8 cellular contexts compared by ENCODE assay signal in the genomic region with DNA sequence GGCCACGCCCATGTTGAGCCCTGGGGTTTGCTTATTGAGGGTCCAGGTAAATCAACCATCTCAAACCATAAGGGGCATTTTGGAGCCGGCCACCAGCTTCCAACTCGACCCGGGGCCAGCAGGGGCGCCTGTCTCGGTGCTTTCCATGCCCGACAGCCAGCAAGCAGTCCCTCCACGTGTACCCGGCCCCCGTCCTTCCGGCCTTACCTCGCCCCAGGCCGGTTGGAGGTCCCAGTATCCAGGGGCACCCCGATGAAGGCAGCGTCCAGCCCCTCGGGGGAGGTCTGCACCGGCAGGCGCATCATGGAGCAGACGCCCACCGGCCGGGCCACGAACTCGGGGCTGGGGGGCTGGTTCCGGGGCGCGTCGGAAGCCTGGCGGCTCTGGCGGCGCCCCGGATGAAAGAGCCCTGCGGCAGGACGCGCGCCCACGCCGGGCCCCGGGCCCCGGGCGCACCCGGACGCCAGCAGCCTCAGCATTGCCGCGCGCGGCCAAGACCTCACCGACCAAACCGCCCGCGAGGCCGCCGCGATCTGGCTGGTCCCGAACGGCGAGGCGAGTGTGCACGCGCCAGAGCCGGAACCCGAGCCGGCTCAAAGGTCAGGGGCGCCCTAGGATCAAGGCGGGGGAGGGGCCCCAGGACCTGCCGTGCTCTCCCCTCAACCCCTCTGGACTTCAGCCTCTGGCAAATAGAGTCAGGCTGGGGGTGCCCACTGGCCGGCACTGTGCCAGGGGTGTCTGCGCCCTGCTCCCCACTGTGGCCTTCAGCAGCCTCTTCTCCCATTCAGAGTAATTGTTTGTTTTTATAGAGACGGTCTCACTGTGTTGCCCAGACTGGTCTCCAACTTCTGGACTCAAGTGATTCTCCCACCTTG. TPM values are rescaled to one million over a fixed set of nuclear protein-coding genes. Genes with fewer than 3 reads are reported as not detected.
A peak's percentile ranks its signal among the peaks of the same experiment; 100 is the strongest.
DNase-seq lines count a peak whose midpoint lies in the region; ATAC-seq, FAIRE-seq and TF ChIP-seq lines count a peak whose summit lies in the region.

A gene with protein sequence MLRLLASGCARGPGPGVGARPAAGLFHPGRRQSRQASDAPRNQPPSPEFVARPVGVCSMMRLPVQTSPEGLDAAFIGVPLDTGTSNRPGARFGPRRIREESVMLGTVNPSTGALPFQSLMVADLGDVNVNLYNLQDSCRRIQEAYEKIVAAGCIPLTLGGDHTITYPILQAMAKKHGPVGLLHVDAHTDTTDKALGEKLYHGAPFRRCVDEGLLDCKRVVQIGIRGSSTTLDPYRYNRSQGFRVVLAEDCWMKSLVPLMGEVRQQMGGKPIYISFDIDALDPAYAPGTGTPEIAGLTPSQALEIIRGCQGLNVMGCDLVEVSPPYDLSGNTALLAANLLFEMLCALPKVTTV (minus strand): TSS at position 563 of the 875 bp plus-strand sequence. CDS start 84 bp downstream, at position 479.

- TF ChIP-seq POLR2A in GM12878 (IDR thresholded peaks at IDR 0.05; ENCODE audit: low read depth, low read length), result peak; percentile 71

- in situ Hi-C loops in GM13976 (cut with MboI; ENCODE audit: low sequenced_read_pairs, unreplicated experiment) (no loop called here), GM12878 (cut with MboI) (no loop called here)

- TF ChIP-seq RAD21 in GM12878 (IDR thresholded peaks at IDR 0.05; ENCODE audit: insufficient read depth, low read depth, low read length), result no peak

- no peaks in the 10 kb centered on the region; the same call in 2 of the 3 replicates for H3K9me3 ChIP-seq in GM12878 (replicated peaks; ENCODE audit: control insufficient read depth, insufficient read depth, low read length)
- no peaks in the 10 kb centered on the region for H3K9me3 ChIP-seq in kidney (ENCODE audit: control insufficient read depth in 1 of 2, low read length in 2 of 2)

- 8% methylated on average over 45 of the region's 68 CpGs for WGBS in GM12878 (ENCODE audit: insufficient coverage, insufficient replicate concordance, low lambda C conversion rate, missing lambda C conversion rate)

- DNase-seq in GM13976 (ENCODE audit: low spot score) (peak; percentile 87), GM12878 (ENCODE audit: low read depth, low spot score) (no peak), kidney (peak; percentile 83), cerebellar cortex (ENCODE audit: low spot score) (no peak)
- peak; percentile 57 to 62 for DNase-seq in stimulated activated CD4-positive, alpha-beta T cell treated with anti-CD3 and anti-CD28 coated beads, Interleukin-4, amount 100 ng/mL, for 4 hours

- BruUV-seq in GM12878 (replicated peaks; lab: Mats Ljungman, UMichigan), result TSS peak; percentile 77

- CTCF ChIA-PET in GM12878 (lab: Yijun Ruan, JAX), result interaction anchor here (0.9 to 1.1 kb wide), 2 partner anchors 9 to 54 kb away, joined by 3 read pairs; no protein-coding TSS in a partner anchor

- H3K36me3 ChIP-seq in GM12878 (ENCODE audit: control insufficient read depth in 2 of 2, insufficient read depth in 2 of 2, low read length in 1 of 2) (no peaks in the 10 kb centered on the region), kidney (ENCODE audit: control insufficient read depth in 1 of 2, insufficient read depth in 2 of 2, low read length in 2 of 2) (no peaks in the 10 kb centered on the region)

- H3K27me3 ChIP-seq in GM12878 (replicated peaks in 1 of 2; ENCODE audit: control insufficient read depth in 2 of 2, insufficient read depth in 2 of 2, low read length in 1 of 2), result no peaks in the 10 kb centered on the region

- SMC1A ChIA-PET in GM12878 (lab: Charles Lee; ENCODE audit: uncharacterized antibody, unreplicated experiment), result interaction anchor here (0.8 kb wide), 1 partner anchor 15 kb away, joined by 3 read pairs; no protein-coding TSS in a partner anchor

- POLR2A ChIA-PET in GM12878 (lab: Charles Lee), result interaction anchor here (0.7 to 1.0 kb wide), 2 partner anchors 13 to 34 kb away, joined by 3 read pairs; no protein-coding TSS in a partner anchor

- H3K4me3 ChIP-seq in GM12878, result peak within 1 kb of the TSS; percentile 68
- H3K4me3 ChIP-seq in kidney (ENCODE audit: low read length in 2 of 2), result peak within 1 kb of the TSS; percentile 45 to 63

- FAIRE-seq in GM12878 (lab: Jason Lieb, UNC) (no peak), kidney (lab: Jason Lieb, UNC) (no peak)

- no peaks in the 10 kb centered on the region for H4K20me1 ChIP-seq in GM12878 (ENCODE audit: control insufficient read depth, insufficient read depth)

- RAD21 ChIA-PET in GM12878 (lab: Charles Lee; ENCODE audit: unreplicated experiment), result no interaction called here

- H2AFZ ChIP-seq in GM12878 (ENCODE audit: control insufficient read depth, low read depth, low read length), result peak within 1 kb of the TSS; percentile 69

- TF ChIP-seq CTCF in GM13976 (IDR thresholded peaks at IDR 0.05; ENCODE audit: borderline replicate concordance, control extremely low read depth, extremely low read depth, insufficient read depth, missing control alignments) (peak; percentile 27), GM12878 (IDR thresholded peaks at IDR 0.05 in 2 of 3, conservative IDR thresholded peaks at IDR 0.05 in 1 of 3; ENCODE audit: control insufficient read depth in 2 of 3, extremely low read depth in 1 of 3, insufficient read depth in 1 of 3, low read depth in 3 of 3, low read length in 3 of 3) (peak; percentile 18 to 42 (median 39); a peak in 4 of 6 replicates), kidney (IDR thresholded peaks at IDR 0.05; ENCODE audit: borderline replicate concordance, extremely low read depth, insufficient read depth) (no peak)

- TF ChIP-seq EP300 in GM12878 (IDR thresholded peaks at IDR 0.05; ENCODE audit: borderline replicate concordance in 1 of 2, control insufficient read depth in 1 of 2, low read depth in 2 of 2, low read length in 2 of 2), result no peak

- peak within 1 kb of the TSS; percentile 80; the same call in 1 of the 2 replicates for H3K4me2 ChIP-seq in GM12878 (ENCODE audit: control insufficient read depth, insufficient read depth)

- H3K9ac ChIP-seq in GM12878 (ENCODE audit: control insufficient read depth, insufficient read depth, low read length), result peak within 1 kb of the TSS; percentile 62; the same call in 1 of the 2 replicates
- H3K9ac ChIP-seq in kidney (ENCODE audit: low read length in 2 of 2), result peak within 1 kb of the TSS in 1 of 2 donors; percentile 65

- no peak within 1 kb of the TSS for H3K27ac ChIP-seq in GM12878 (ENCODE audit: control insufficient read depth, insufficient read depth)
- peak within 1 kb of the TSS; percentile 28 to 57 for H3K27ac ChIP-seq in kidney (ENCODE audit: low read depth in 2 of 2, low read length in 2 of 2)

- ATAC-seq in HG03135 (IDR thresholded peaks at IDR 0.05; ENCODE audit: unreplicated experiment) (peak; percentile 59), GM12878 (peak; percentile 87), GM18861 (IDR thresholded peaks at IDR 0.05; ENCODE audit: unreplicated experiment) (no peak)

- H3K79me2 ChIP-seq in GM12878 (ENCODE audit: control insufficient read depth, insufficient read depth, low read length), result no peaks in the 10 kb centered on the region

- H3K4me1 ChIP-seq in GM12878 (ENCODE audit: control insufficient read depth, insufficient read depth, low read length), result peaks cover 7% of the 10 kb centered on the region
- peaks cover 0 to 1% of the 10 kb centered on the region in 2 donors for H3K4me1 ChIP-seq in kidney (ENCODE audit: control insufficient read depth in 1 of 2, insufficient read depth in 1 of 2, low read depth in 1 of 2, low read length in 2 of 2)

- intact Hi-C loops in T-helper 2 cell treated with Interferon-gamma antibody and Interleukin-4, amounts not matched to agents 100 ng/mL and 5 ng/mL, for 36 hours (cut with micrococcal nuclease), result loop anchor here (2.0 kb wide), 1 partner anchor 32 kb away; a partner anchor contains a TSS
- intact Hi-C loops in GM12878 (cut with micrococcal nuclease; ENCODE audit: unreplicated experiment), result no loop called here
- intact Hi-C loops in kidney (cut with DNase I), result no loop called here

RNA-seq across cellular contexts. Expression of the gene that starts here (rescaled TPM):
- total RNA-seq in T-helper 2 cell treated with Interferon-gamma antibody and Interleukin-4, amounts not matched to agents 100 ng/mL and 5 ng/mL, for 36 hours, result 20.2 and 20.4 TPM in 2 replicates
- total RNA-seq in GM12878 (2013; cell fraction: nucleolus; rRNA removed), result 2.2 and 2.5 TPM in 2 replicates
- total RNA-seq in GM12878 (2014; rRNA removed) (7.0 and 7.9 TPM in 2 replicates), GM12878 (2014; rRNA removed; fragmentation: Illumina TruSeq; extraction: Trizol) (5.0 and 5.3 TPM in 2 replicates), GM12878 (2021) (6.9 and 7.4 TPM in 2 replicates), kidney (6.2 TPM)
- polyA plus RNA-seq in GM12878 (2011; ENCODE audit: low read depth), result 1.6 TPM
- polyA plus RNA-seq in GM12878 (2011; rRNA removed) (1.4 and 1.5 TPM in 2 replicates), GM12878 (2014; fragmentation: Illumina TruSeq; extraction: Trizol) (3.5 and 4.7 TPM in 2 replicates), GM12878 (2014; fragmentation: Nextera tagmentation; extraction: Ambion mirVana) (1 to 10 TPM in 1 of 2 experiments, under 1 TPM in 1; 0.47 to 1.6 TPM), GM12878 (2014; rRNA removed) (5.7 and 6.0 TPM in 2 replicates), GM12878 (2016; fragmentation: Nextera tagmentation; extraction: Ambion mirVana) (1 to 10 TPM; 3.6 to 4.7 TPM), kidney (ENCODE audit: insufficient read depth, low read depth, low replicate concordance) (119 TPM)
- polyA plus RNA-seq in GM12878 (2011; cell fraction: cytosol; rRNA removed), result 1.5 TPM in 2 replicates
- 0.45 and 0.57 TPM in 2 replicates for polyA plus RNA-seq in GM12878 (2011; cell fraction: nucleus; rRNA removed)
- 2.0 and 2.3 TPM in 2 replicates for polyA plus RNA-seq in GM12878 (2012)
- polyA minus RNA-seq in GM12878 (2011; rRNA and poly(A)+ RNA removed), result 1.2 and 1.3 TPM in 2 replicates
- polyA minus RNA-seq in GM12878 (2011; cell fraction: cytosol; rRNA and poly(A)+ RNA removed), result 1.5 and 1.7 TPM in 2 replicates
- polyA minus RNA-seq in GM12878 (2011; cell fraction: nucleus; rRNA and poly(A)+ RNA removed), result 0.24 and 0.38 TPM in 2 replicates

Comparison
In these comparisons a context has a peak if more than half of its experiments do, and no peak if none do; other contexts are left out.
1. RNA of the gene that starts here (polyA plus RNA-seq): 119 TPM in kidney (single experiment); 0.45 to 6.0 TPM in GM12878; every median in the first group is over 10 times any median in the second.
2. DNase-seq: peak in GM13976 (single experiment), kidney (single experiment) and stimulated activated CD4-positive, alpha-beta T cell treated with anti-CD3 and anti-CD28 coated beads, Interleukin-4, amount 100 ng/mL, for 4 hours (2 of 2); none in GM12878 (single experiment) and cerebellar cortex (single experiment).